In the genomic region with DNA sequence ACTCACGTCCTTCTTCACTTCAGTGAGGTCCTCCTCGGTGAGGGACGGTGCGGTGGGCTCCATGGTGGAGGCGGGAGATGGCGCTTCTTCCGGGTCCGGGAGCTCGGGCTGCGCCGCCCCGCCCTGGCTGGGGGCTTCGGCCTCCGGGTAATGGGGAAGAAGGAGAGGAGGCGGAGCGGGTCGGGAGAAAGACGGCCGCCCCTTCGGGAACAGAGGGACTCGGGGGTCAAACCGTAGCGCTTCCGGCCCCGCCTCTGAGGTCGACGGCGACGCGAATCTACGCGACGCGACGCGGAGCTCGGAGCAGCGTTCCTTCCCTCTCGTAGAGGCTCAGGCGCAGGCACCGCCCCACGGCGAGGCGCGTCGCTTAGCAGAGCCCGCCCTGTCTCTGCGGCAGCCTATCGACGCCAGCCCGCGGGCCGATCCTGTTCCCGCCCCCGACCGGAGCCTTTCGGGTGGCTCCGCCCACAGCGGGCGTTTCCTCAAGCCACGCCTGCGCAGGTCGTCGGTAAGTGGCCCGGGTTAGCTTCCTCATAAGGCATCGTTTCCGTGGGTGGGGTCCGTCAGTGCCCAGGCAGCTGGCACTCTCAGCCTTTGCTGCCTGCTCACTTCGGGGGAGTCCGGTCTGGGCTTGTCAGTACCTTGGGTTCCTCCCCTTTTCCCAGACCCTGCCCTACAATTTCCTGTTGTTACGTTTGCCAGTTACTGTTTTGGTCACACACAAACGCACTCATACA, we compare ENCODE assay signal across 8 cellular contexts. TPM values are rescaled to one million over a fixed set of nuclear protein-coding genes. Genes with fewer than 3 reads are reported as not detected.
A peak's percentile ranks its signal among the peaks of the same experiment; 100 is the strongest.
DNase-seq lines count a peak whose midpoint lies in the region; ATAC-seq and FAIRE-seq lines count a peak whose summit lies in the region.

A gene (minus strand): TSS at position 343 of the 737 bp plus-strand sequence. CDS start 280 bp downstream, at position 63.

- no peaks in the 10 kb centered on the region for H3K27me3 ChIP-seq in muscle layer of colon (ENCODE audit: control insufficient read depth in 1 of 2, insufficient read depth in 2 of 2, low read length in 2 of 2)

- peaks cover 24% of the 10 kb centered on the region for H3K4me1 ChIP-seq in muscle layer of colon (ENCODE audit: insufficient read depth, low read length)

- peak within 1 kb of the TSS; percentile 87 to 99 for H3K4me3 ChIP-seq in muscle layer of colon (ENCODE audit: low read depth in 1 of 2, low read length in 2 of 2)

- H3K9me3 Mint-ChIP-seq in activated T-cell treated with anti-CD3 and anti-CD28 coated beads, Interleukin-2, amount 50 U/mL, for 72 hours = no peaks in the 10 kb centered on the region

- ATAC-seq in GM21786 (IDR thresholded peaks at IDR 0.05; ENCODE audit: unreplicated experiment) (peak; percentile 92), esophagus mucosa (peak; percentile 96)
- ATAC-seq in activated T-cell treated with anti-CD3 and anti-CD28 coated beads, Interleukin-2, amount 50 U/mL, for 72 hours (replicated peaks in 1 of 2) = peak; percentile 94 to 97

- H3K27me3 Mint-ChIP-seq in activated T-cell treated with anti-CD3 and anti-CD28 coated beads, Interleukin-2, amount 50 U/mL, for 72 hours (ENCODE audit: low read depth) = peaks cover 9% of the 10 kb centered on the region

- peak within 1 kb of the TSS; percentile 83 for H3K27ac Mint-ChIP-seq in activated T-cell treated with anti-CD3 and anti-CD28 coated beads, Interleukin-2, amount 50 U/mL, for 72 hours

- DNase-seq in DMS79 (lab: John Stamatoyannopoulos, UW) (peak; percentile 98), RCC 7860 (ENCODE audit: low spot score) (peak; percentile 97)
- peak; percentile 98 for DNase-seq in activated T-cell treated with anti-CD3 and anti-CD28 coated beads, Interleukin-2, amount 50 U/mL, for 72 hours
- DNase-seq in stimulated activated CD8-positive, alpha-beta memory T cell treated with anti-CD3 and anti-CD28 coated beads, Interleukin-7, amount 100 ng/mL, for 24 hours (ENCODE audit: low read depth) = peak; percentile 88

- H3K36me3 ChIP-seq in KOPT-K1 (ENCODE audit: insufficient read depth, low read length) (peaks cover 18% of the 10 kb centered on the region), muscle layer of colon (ENCODE audit: insufficient read depth, low read length) (no peaks in the 10 kb centered on the region)

- peak within 1 kb of the TSS; percentile 85 to 88 for H3K4me3 Mint-ChIP-seq in activated T-cell treated with anti-CD3 and anti-CD28 coated beads, Interleukin-2, amount 50 U/mL, for 72 hours

- H3K9ac ChIP-seq in muscle layer of colon (ENCODE audit: low read length) = peak within 1 kb of the TSS; percentile 97

- peaks cover 6 to 14% of the 10 kb centered on the region in 2 donors for H3K36me3 Mint-ChIP-seq in activated T-cell treated with anti-CD3 and anti-CD28 coated beads, Interleukin-2, amount 50 U/mL, for 72 hours (ENCODE audit: insufficient read depth in 2 of 2)

- peaks cover 62% of the 10 kb centered on the region for H3K4me1 Mint-ChIP-seq in activated T-cell treated with anti-CD3 and anti-CD28 coated beads, Interleukin-2, amount 50 U/mL, for 72 hours (ENCODE audit: low read depth)

- peak within 1 kb of the TSS; percentile 75 for H3K27ac ChIP-seq in KOPT-K1 (ENCODE audit: low read depth, low read length, poor library complexity, severe bottlenecking)
- H3K27ac ChIP-seq in muscle layer of colon (ENCODE audit: low read depth, low read length) = peak within 1 kb of the TSS; percentile 92

- H3K9me3 ChIP-seq in KOPT-K1 (ENCODE audit: insufficient read depth, low read length, poor library complexity, severe bottlenecking) (no peaks in the 10 kb centered on the region), muscle layer of colon (ENCODE audit: low read length) (no peaks in the 10 kb centered on the region)

- peak; percentile 84 for FAIRE-seq in RCC 7860 (lab: Jason Lieb, UNC)

RNA-seq across cellular contexts. Expression of the gene that starts here (rescaled TPM):
- total RNA-seq in activated T-cell treated with anti-CD3 and anti-CD28 coated beads, Interleukin-2, amount 50 U/mL, for 72 hours = 10 to 100 TPM; 23.8 to 30.1 TPM
- 52.1 TPM for total RNA-seq in esophagus mucosa

Comparison
In these comparisons a context has a peak if more than half of its experiments do, and no peak if none do; other contexts are left out.
1. Peak in every context shown above with its lines: DNase-seq, ATAC-seq, H3K4me3 ChIP-seq and H3K27ac ChIP-seq.